ENCODE assay signal across 8 cellular contexts in genomic region chr9:95131023-95131943, GRCh38.
DNase-seq lines count a peak whose midpoint lies in the region; ATAC-seq, FAIRE-seq and TF ChIP-seq lines count a peak whose summit lies in the region.

No MANE protein-coding gene starts in this region.

- intact Hi-C loops in lower lobe of right lung (cut with DNase I), result loop anchor here (5.0 kb wide), 1 partner anchor 449 kb away; no protein-coding TSS in a partner anchor
- intact Hi-C loops in posterior vena cava (cut with DNase I), result loop anchor here (5.0 to 10.0 kb wide), 2 partner anchors 349 to 446 kb away; no protein-coding TSS in a partner anchor

- H3K4me1 ChIP-seq in lower lobe of right lung, result peaks cover 29% of the 10 kb centered on the region

- DNase-seq in AG08395 (ENCODE audit: low spot score), result peak; percentile 81
- DNase-seq in GM19239 (ENCODE audit: insufficient read length, low spot score), result peak; percentile 52
- peak; percentile 21 for DNase-seq in NCI-H510A (lab: John Stamatoyannopoulos, UW)
- peak; percentile 49 for DNase-seq in activated CD4-positive, alpha-beta T cell treated with anti-CD3 and anti-CD28 coated beads, Interleukin-2, amount 50 U/mL, for 1 hour
- DNase-seq in effector CD4-positive, alpha-beta T cell, result peak; percentile 27
- no peak for DNase-seq in lower lobe of right lung
- DNase-seq in stimulated activated CD8-positive, alpha-beta memory T cell treated with anti-CD3 and anti-CD28 coated beads, Interleukin-2, amount 100 ng/mL, for 48 hours (ENCODE audit: low read depth in 2 of 2), result peak; percentile 15 to 43
- DNase-seq in posterior vena cava (ENCODE audit: low spot score), result no peak

- H3K9me3 ChIP-seq in lower lobe of right lung, result no peaks in the 10 kb centered on the region

- H3K27me3 ChIP-seq in lower lobe of right lung (ENCODE audit: low read depth), result no peaks in the 10 kb centered on the region

- H3K4me3 ChIP-seq in lower lobe of right lung, result no peak overlapping the region

- no peak overlapping the region for H3K27ac ChIP-seq in lower lobe of right lung

- ATAC-seq in lower lobe of right lung, result peak; percentile 71 to 72

- H3K36me3 ChIP-seq in lower lobe of right lung, result no peaks in the 10 kb centered on the region

- peak; percentile 83 for FAIRE-seq in GM19239 (lab: Jason Lieb, UNC)

- peak; percentile 86 for TF ChIP-seq CTCF in lower lobe of right lung (IDR thresholded peaks at IDR 0.05)

Comparison
In these comparisons a context has a peak if more than half of its experiments do, and no peak if none do; other contexts are left out.
1. DNase-seq: peak in AG08395 (single experiment), GM19239 (single experiment), NCI-H510A (single experiment), activated CD4-positive, alpha-beta T cell treated with anti-CD3 and anti-CD28 coated beads, Interleukin-2, amount 50 U/mL, for 1 hour (single experiment), effector CD4-positive, alpha-beta T cell (single experiment) and stimulated activated CD8-positive, alpha-beta memory T cell treated with anti-CD3 and anti-CD28 coated beads, Interleukin-2, amount 100 ng/mL, for 48 hours (2 of 2); none in lower lobe of right lung (single experiment) and posterior vena cava (single experiment).